ENCODE assay signal across 1 cellular context in the genomic region with DNA sequence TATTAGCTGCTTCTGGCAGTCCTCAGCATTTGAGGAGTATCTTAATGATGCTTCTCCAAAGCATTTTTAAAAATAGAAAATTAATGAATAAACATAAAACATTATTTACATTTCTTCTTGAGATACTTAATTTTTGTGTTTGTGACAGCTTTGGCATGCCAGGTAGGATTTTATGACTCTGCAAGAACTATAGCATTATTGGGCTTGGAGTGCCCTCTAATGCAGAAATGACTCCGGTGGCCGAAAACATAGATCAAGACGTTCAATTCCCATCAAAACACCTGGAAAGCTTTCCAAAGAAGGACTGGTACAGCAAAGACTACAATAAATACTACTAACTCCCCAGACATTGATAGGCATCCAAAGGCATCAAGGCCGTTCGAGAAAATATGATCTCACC.
TF ChIP-seq lines count a peak whose summit lies in the region.

No MANE protein-coding gene starts in this region.

TF ChIP-seq in HepG2, 621 proteins besides CTCF, POLR2A, EP300 and RAD21:
- TF ChIP-seq STAG1 (CRISPR knock-in tag; IDR thresholded peaks at IDR 0.05) (0 out of 2 replicates have a peak, but pooled peaks have one; percentile 16), ZNF432 (CRISPR knock-in tag; IDR thresholded peaks at IDR 0.05; ENCODE audit: borderline replicate concordance) (no peak), SAFB2 (CRISPR knock-in tag; IDR thresholded peaks at IDR 0.05; ENCODE audit: borderline replicate concordance, low read depth) (no peak), HMG20A (CRISPR knock-in tag; IDR thresholded peaks at IDR 0.05; ENCODE audit: borderline replicate concordance) (no peak), ZC3H13 (CRISPR knock-in tag; IDR thresholded peaks at IDR 0.05) (no peak)
